33 cellular contexts compared by ENCODE assay signal in genomic region chr12:39071611-39072010, GRCh38.
"Had no signal": no experiment of that assay in that cellular context is flagged by ENCODE, and none has a peak within 500 bp of the region (broad histone marks: within the 10 kb centered on the region; RNA-seq: fewer than 3 reads in every experiment).

No MANE protein-coding gene starts in this region.

- H3K4me1 Mint-ChIP-seq: activated CD4-positive, alpha-beta memory T cell treated with anti-CD3 and anti-CD28 coated beads, Interleukin-2, amount 10 ng/mL, durations not matched to agents 7 days and 5 days; activated CD4-positive, alpha-beta T cell treated with anti-CD3 and anti-CD28 coated beads for 36 hours; activated CD4-positive, alpha-beta T cell treated with anti-CD3 and anti-CD28 coated beads, Interleukin-2, amount 10 ng/mL, durations not matched to agents 7 days and 5 days; activated CD8-positive, alpha-beta memory T cell treated with anti-CD3 and anti-CD28 coated beads, Interleukin-2, amount 10 ng/mL, durations not matched to agents 7 days and 5 days; activated naive CD4-positive, alpha-beta T cell treated with anti-CD3 and anti-CD28 coated beads, Interleukin-2, amount 10 ng/mL, durations not matched to agents 7 days and 5 days; activated naive CD4-positive, alpha-beta T cell treated with anti-CD3 and anti-CD28 coated beads, Interleukin-2, amount 50 U/mL, for 24 hours; activated naive CD8-positive, alpha-beta T cell treated with anti-CD3 and anti-CD28 coated beads, Interleukin-2, amount 10 ng/mL, durations not matched to agents 7 days and 5 days; activated naive CD8-positive, alpha-beta T cell treated with anti-CD3 and anti-CD28 coated beads, Interleukin-2, amount 50 U/mL, for 24 hours; T-cell; T-helper 17 cell; WTC11 had no signal

- H3K27me3 ChIP-seq: ascending aorta had no signal

- H3K27me3 Mint-ChIP-seq: activated CD4-positive, alpha-beta memory T cell treated with anti-CD3 and anti-CD28 coated beads, Interleukin-2, amount 10 ng/mL, durations not matched to agents 7 days and 5 days; activated CD4-positive, alpha-beta T cell treated with anti-CD3 and anti-CD28 coated beads, Interleukin-2, amount 10 ng/mL, durations not matched to agents 7 days and 5 days; activated CD8-positive, alpha-beta memory T cell treated with anti-CD3 and anti-CD28 coated beads, Interleukin-2, amount 10 ng/mL, durations not matched to agents 7 days and 5 days; activated naive CD4-positive, alpha-beta T cell treated with anti-CD3 and anti-CD28 coated beads, Interleukin-2, amount 10 ng/mL, durations not matched to agents 7 days and 5 days; activated naive CD8-positive, alpha-beta T cell; activated naive CD8-positive, alpha-beta T cell treated with anti-CD3 and anti-CD28 coated beads, Interleukin-2, amount 10 ng/mL, durations not matched to agents 7 days and 5 days; activated naive CD8-positive, alpha-beta T cell treated with anti-CD3 and anti-CD28 coated beads, Interleukin-2, amount 50 U/mL, for 24 hours; activated T-cell treated with anti-CD3 and anti-CD28 coated beads, Interleukin-2, amount 50 U/mL, for 24 hours; brain had no signal

- H3K27ac ChIP-seq: ascending aorta, WERI-Rb-1 had no signal

- H3K36me3 Mint-ChIP-seq: activated CD8-positive, alpha-beta memory T cell treated with anti-CD3 and anti-CD28 coated beads, Interleukin-2, amount 10 ng/mL, durations not matched to agents 7 days and 5 days; activated naive CD4-positive, alpha-beta T cell treated with anti-CD3 and anti-CD28 coated beads, Interleukin-2, amount 10 ng/mL, durations not matched to agents 7 days and 5 days; activated naive CD4-positive, alpha-beta T cell treated with anti-CD3 and anti-CD28 coated beads, Interleukin-2, amount 50 U/mL, for 24 hours; activated naive CD8-positive, alpha-beta T cell; activated naive CD8-positive, alpha-beta T cell treated with anti-CD3 and anti-CD28 coated beads, Interleukin-2, amount 10 ng/mL, durations not matched to agents 7 days and 5 days; brain; T-cell; WTC11 had no signal

- H3K4me3 ChIP-seq: ascending aorta had no signal

- H3K4me1 ChIP-seq: ascending aorta had no signal

- ATAC-seq: activated CD4-positive, alpha-beta T cell treated with anti-CD3 and anti-CD28 coated beads for 36 hours; activated CD4-positive, CD25-positive, alpha-beta regulatory T cell treated with anti-CD3 and anti-CD28 coated beads, Interleukin-2, amount 50 U/mL, for 24 hours; activated CD8-positive, alpha-beta memory T cell treated with anti-CD3 and anti-CD28 coated beads, Interleukin-2, amount 10 ng/mL, durations not matched to agents 7 days and 5 days; activated CD8-positive, alpha-beta T cell treated with anti-CD3 and anti-CD28 coated beads, Interleukin-2, amount 10 ng/mL, durations not matched to agents 7 days and 5 days; activated naive CD8-positive, alpha-beta T cell treated with anti-CD3 and anti-CD28 coated beads, Interleukin-2, amount 50 U/mL, for 24 hours; T-cell; T-helper 17 cell; WTC11 had no signal

- H3K27ac Mint-ChIP-seq: activated CD4-positive, alpha-beta memory T cell treated with anti-CD3 and anti-CD28 coated beads, Interleukin-2, amount 10 ng/mL, durations not matched to agents 7 days and 5 days; activated CD4-positive, alpha-beta T cell treated with anti-CD3 and anti-CD28 coated beads for 36 hours; activated CD4-positive, alpha-beta T cell treated with anti-CD3 and anti-CD28 coated beads, Interleukin-2, amount 10 ng/mL, durations not matched to agents 7 days and 5 days; activated CD8-positive, alpha-beta memory T cell treated with anti-CD3 and anti-CD28 coated beads, Interleukin-2, amount 10 ng/mL, durations not matched to agents 7 days and 5 days; activated CD8-positive, alpha-beta T cell treated with anti-CD3 and anti-CD28 coated beads, Interleukin-2, amount 10 ng/mL, durations not matched to agents 7 days and 5 days; activated naive CD4-positive, alpha-beta T cell treated with anti-CD3 and anti-CD28 coated beads, Interleukin-2, amount 10 ng/mL, durations not matched to agents 7 days and 5 days; activated naive CD4-positive, alpha-beta T cell treated with anti-CD3 and anti-CD28 coated beads, Interleukin-2, amount 50 U/mL, for 24 hours; activated naive CD8-positive, alpha-beta T cell; activated naive CD8-positive, alpha-beta T cell treated with anti-CD3 and anti-CD28 coated beads, Interleukin-2, amount 10 ng/mL, durations not matched to agents 7 days and 5 days; activated naive CD8-positive, alpha-beta T cell treated with anti-CD3 and anti-CD28 coated beads, Interleukin-2, amount 50 U/mL, for 24 hours; activated T-cell treated with anti-CD3 and anti-CD28 coated beads, Interleukin-2, amount 50 U/mL, for 24 hours; activated T-helper 2 cell treated with anti-CD3 and anti-CD28 coated beads, Interferon-gamma antibody, Interleukin-2, Interleukin-4, amounts not matched to agents 10 μg/mL and 5 μg/mL and 100 μg/mL, durations not matched to agents 14 hours and 24 hours and 36 hours; brain; T-cell; T-helper 17 cell; WTC11 had no signal

- H3K36me3 ChIP-seq: ascending aorta, WERI-Rb-1 had no signal

- H3K4me3 Mint-ChIP-seq: activated CD4-positive, alpha-beta memory T cell treated with anti-CD3 and anti-CD28 coated beads, Interleukin-2, amount 10 ng/mL, durations not matched to agents 7 days and 5 days; activated CD4-positive, alpha-beta T cell treated with anti-CD3 and anti-CD28 coated beads for 36 hours; activated CD4-positive, alpha-beta T cell treated with anti-CD3 and anti-CD28 coated beads, Interleukin-2, amount 10 ng/mL, durations not matched to agents 7 days and 5 days; activated CD8-positive, alpha-beta memory T cell treated with anti-CD3 and anti-CD28 coated beads, Interleukin-2, amount 10 ng/mL, durations not matched to agents 7 days and 5 days; activated CD8-positive, alpha-beta T cell treated with anti-CD3 and anti-CD28 coated beads, Interleukin-2, amount 10 ng/mL, durations not matched to agents 7 days and 5 days; activated naive CD4-positive, alpha-beta T cell treated with anti-CD3 and anti-CD28 coated beads, Interleukin-2, amount 10 ng/mL, durations not matched to agents 7 days and 5 days; activated naive CD4-positive, alpha-beta T cell treated with anti-CD3 and anti-CD28 coated beads, Interleukin-2, amount 50 U/mL, for 24 hours; activated naive CD8-positive, alpha-beta T cell; activated naive CD8-positive, alpha-beta T cell treated with anti-CD3 and anti-CD28 coated beads, Interleukin-2, amount 10 ng/mL, durations not matched to agents 7 days and 5 days; activated naive CD8-positive, alpha-beta T cell treated with anti-CD3 and anti-CD28 coated beads, Interleukin-2, amount 50 U/mL, for 24 hours; activated T-cell treated with anti-CD3 and anti-CD28 coated beads, Interleukin-2, amount 50 U/mL, for 24 hours; brain; T-cell; T-helper 17 cell; WTC11 had no signal

- H3K9me3 Mint-ChIP-seq: activated CD4-positive, alpha-beta T cell treated with anti-CD3 and anti-CD28 coated beads, Interleukin-2, amount 10 ng/mL, durations not matched to agents 7 days and 5 days; activated naive CD4-positive, alpha-beta T cell treated with anti-CD3 and anti-CD28 coated beads, Interleukin-2, amount 10 ng/mL, durations not matched to agents 7 days and 5 days; activated naive CD4-positive, alpha-beta T cell treated with anti-CD3 and anti-CD28 coated beads, Interleukin-2, amount 50 U/mL, for 24 hours; activated naive CD8-positive, alpha-beta T cell treated with anti-CD3 and anti-CD28 coated beads, Interleukin-2, amount 10 ng/mL, durations not matched to agents 7 days and 5 days; activated T-cell treated with anti-CD3 and anti-CD28 coated beads, Interleukin-2, amount 50 U/mL, for 24 hours; activated T-helper 2 cell treated with anti-CD3 and anti-CD28 coated beads, Interferon-gamma antibody, Interleukin-2, Interleukin-4, amounts not matched to agents 10 μg/mL and 5 μg/mL and 100 μg/mL, durations not matched to agents 14 hours and 24 hours and 36 hours; brain; T-cell; WTC11 had no signal

- DNase-seq: activated CD4-positive, alpha-beta memory T cell treated with anti-CD3 and anti-CD28 coated beads, Interleukin-2, amount 10 ng/mL, durations not matched to agents 7 days and 5 days; activated CD4-positive, alpha-beta T cell treated with anti-CD3 and anti-CD28 coated beads for 1 hour; activated CD4-positive, alpha-beta T cell treated with anti-CD3 and anti-CD28 coated beads for 36 hours; activated CD4-positive, alpha-beta T cell treated with anti-CD3 and anti-CD28 coated beads for 48 hours; activated CD4-positive, alpha-beta T cell treated with anti-CD3 and anti-CD28 coated beads, Interleukin-2, amount 10 ng/mL, durations not matched to agents 7 days and 5 days; activated CD4-positive, alpha-beta T cell treated with anti-CD3 and anti-CD28 coated beads, Interleukin-2, amount 50 U/mL, for 48 hours; activated CD4-positive, CD25-positive, alpha-beta regulatory T cell; activated CD8-positive, alpha-beta memory T cell treated with anti-CD3 and anti-CD28 coated beads for 24 hours; activated CD8-positive, alpha-beta memory T cell treated with anti-CD3 and anti-CD28 coated beads, Interleukin-2, amount 10 ng/mL, durations not matched to agents 7 days and 5 days; activated CD8-positive, alpha-beta memory T cell treated with anti-CD3 and anti-CD28 coated beads, Interleukin-2, amount 50 U/mL, for 48 hours; activated CD8-positive, alpha-beta T cell treated with anti-CD3 and anti-CD28 coated beads, Interleukin-2, amount 10 ng/mL, durations not matched to agents 7 days and 5 days; activated effector memory CD4-positive, alpha-beta T cell treated with Interleukin-2 at 50 U/mL for 16 hours; activated gamma-delta T cell; activated naive CD4-positive, alpha-beta T cell treated with anti-CD3 and anti-CD28 coated beads, Interleukin-2, amount 10 ng/mL, durations not matched to agents 7 days and 5 days; activated naive CD4-positive, alpha-beta T cell treated with Interleukin-2 at 50 U/mL for 16 hours; activated naive CD8-positive, alpha-beta T cell treated with anti-CD3 and anti-CD28 coated beads, Interleukin-2, amount 10 ng/mL, durations not matched to agents 7 days and 5 days; activated naive CD8-positive, alpha-beta T cell treated with anti-CD3 and anti-CD28 coated beads, Interleukin-2, amount 50 U/mL, for 24 hours; activated T-cell treated with anti-CD3 and anti-CD28 coated beads, Interleukin-2, amount 50 U/mL, for 24 hours; activated T-cell treated with anti-CD3 and anti-CD28 coated beads, Interleukin-2, amount 50 U/mL, for 48 hours; amygdala; anterior cingulate cortex; central memory CD4-positive, alpha-beta T cell; T-cell; T-helper 17 cell; T1000; WERI-Rb-1 had no signal

- H3K9me3 ChIP-seq: ascending aorta had no signal
